In genomic region chr19:57815247-57816075, GRCh38 we compare ENCODE assay signal across 1 cellular context.
TF ChIP-seq lines count a peak whose summit lies in the region.

No MANE protein-coding gene starts in this region.

TF ChIP-seq in endothelial cell of umbilical vein, 7 proteins besides CTCF, POLR2A, EP300 and RAD21:
- no peak for TF ChIP-seq FOS (IDR thresholded peaks at IDR 0.05; ENCODE audit: borderline replicate concordance, insufficient read depth, low read length)
- no peak for TF ChIP-seq MAX (IDR thresholded peaks at IDR 0.05; ENCODE audit: insufficient read depth, insufficient read length)
- no peak for TF ChIP-seq JUN (IDR thresholded peaks at IDR 0.05; ENCODE audit: borderline replicate concordance, insufficient read depth, insufficient read length, low read depth)
- TF ChIP-seq MYC (IDR thresholded peaks at IDR 0.05; ENCODE audit: low read depth, low read length): no peak
- TF ChIP-seq EZH2 (IDR thresholded peaks at IDR 0.05; ENCODE audit: borderline replicate concordance, low read depth, low read length, severe bottlenecking): no peak
- no peak for TF ChIP-seq POLR2AphosphoS5 (IDR thresholded peaks at IDR 0.05; ENCODE audit: insufficient read depth, low read depth, low read length)
- no peak for TF ChIP-seq GATA2 (IDR thresholded peaks at IDR 0.05; ENCODE audit: insufficient read depth, insufficient read length, low read depth, low read length)
